Comparison of ENCODE assay signal across 1 cellular context in the genomic region with DNA sequence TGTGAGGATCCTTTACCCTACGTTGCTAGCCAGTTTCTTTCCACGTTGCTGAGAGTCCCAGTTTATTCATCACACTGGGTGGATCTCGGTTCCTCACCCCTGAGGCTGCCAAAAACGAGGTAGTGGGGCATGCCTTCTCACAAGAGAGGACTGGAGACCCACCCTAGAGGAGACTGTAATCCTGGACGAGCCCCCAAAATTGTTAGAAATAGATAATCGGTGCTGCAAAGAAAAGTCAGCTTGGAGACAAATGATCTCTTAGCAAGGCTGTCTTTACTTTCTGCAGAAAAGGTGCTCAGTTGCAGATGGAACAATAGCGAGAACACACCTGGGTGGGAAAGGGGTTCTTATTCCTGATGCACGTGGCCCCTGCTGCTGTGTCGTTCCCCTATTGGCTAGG.
TF ChIP-seq lines count a peak whose summit lies in the region.

No MANE protein-coding gene starts in this region.

TF ChIP-seq in HCT116, 20 proteins besides CTCF, POLR2A, EP300 and RAD21 (continued from another document):
- no peak for TF ChIP-seq JUND (IDR thresholded peaks at IDR 0.05)
- TF ChIP-seq, protein P1, sequence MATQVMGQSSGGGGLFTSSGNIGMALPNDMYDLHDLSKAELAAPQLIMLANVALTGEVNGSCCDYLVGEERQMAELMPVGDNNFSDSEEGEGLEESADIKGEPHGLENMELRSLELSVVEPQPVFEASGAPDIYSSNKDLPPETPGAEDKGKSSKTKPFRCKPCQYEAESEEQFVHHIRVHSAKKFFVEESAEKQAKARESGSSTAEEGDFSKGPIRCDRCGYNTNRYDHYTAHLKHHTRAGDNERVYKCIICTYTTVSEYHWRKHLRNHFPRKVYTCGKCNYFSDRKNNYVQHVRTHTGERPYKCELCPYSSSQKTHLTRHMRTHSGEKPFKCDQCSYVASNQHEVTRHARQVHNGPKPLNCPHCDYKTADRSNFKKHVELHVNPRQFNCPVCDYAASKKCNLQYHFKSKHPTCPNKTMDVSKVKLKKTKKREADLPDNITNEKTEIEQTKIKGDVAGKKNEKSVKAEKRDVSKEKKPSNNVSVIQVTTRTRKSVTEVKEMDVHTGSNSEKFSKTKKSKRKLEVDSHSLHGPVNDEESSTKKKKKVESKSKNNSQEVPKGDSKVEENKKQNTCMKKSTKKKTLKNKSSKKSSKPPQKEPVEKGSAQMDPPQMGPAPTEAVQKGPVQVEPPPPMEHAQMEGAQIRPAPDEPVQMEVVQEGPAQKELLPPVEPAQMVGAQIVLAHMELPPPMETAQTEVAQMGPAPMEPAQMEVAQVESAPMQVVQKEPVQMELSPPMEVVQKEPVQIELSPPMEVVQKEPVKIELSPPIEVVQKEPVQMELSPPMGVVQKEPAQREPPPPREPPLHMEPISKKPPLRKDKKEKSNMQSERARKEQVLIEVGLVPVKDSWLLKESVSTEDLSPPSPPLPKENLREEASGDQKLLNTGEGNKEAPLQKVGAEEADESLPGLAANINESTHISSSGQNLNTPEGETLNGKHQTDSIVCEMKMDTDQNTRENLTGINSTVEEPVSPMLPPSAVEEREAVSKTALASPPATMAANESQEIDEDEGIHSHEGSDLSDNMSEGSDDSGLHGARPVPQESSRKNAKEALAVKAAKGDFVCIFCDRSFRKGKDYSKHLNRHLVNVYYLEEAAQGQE (IDR thresholded peaks at IDR 0.05; ENCODE audit: low read depth), result no peak
- TF ChIP-seq TCF7L2 (IDR thresholded peaks at IDR 0.05; ENCODE audit: borderline replicate concordance, extremely low read depth, insufficient read depth, insufficient read length), result no peak
- TF ChIP-seq CEBPB (IDR thresholded peaks at IDR 0.05; ENCODE audit: low read depth), result no peak
- TF ChIP-seq, protein P2, sequence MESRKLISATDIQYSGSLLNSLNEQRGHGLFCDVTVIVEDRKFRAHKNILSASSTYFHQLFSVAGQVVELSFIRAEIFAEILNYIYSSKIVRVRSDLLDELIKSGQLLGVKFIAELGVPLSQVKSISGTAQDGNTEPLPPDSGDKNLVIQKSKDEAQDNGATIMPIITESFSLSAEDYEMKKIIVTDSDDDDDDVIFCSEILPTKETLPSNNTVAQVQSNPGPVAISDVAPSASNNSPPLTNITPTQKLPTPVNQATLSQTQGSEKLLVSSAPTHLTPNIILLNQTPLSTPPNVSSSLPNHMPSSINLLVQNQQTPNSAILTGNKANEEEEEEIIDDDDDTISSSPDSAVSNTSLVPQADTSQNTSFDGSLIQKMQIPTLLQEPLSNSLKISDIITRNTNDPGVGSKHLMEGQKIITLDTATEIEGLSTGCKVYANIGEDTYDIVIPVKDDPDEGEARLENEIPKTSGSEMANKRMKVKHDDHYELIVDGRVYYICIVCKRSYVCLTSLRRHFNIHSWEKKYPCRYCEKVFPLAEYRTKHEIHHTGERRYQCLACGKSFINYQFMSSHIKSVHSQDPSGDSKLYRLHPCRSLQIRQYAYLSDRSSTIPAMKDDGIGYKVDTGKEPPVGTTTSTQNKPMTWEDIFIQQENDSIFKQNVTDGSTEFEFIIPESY (IDR thresholded peaks at IDR 0.05; ENCODE audit: extremely low read depth, insufficient replicate concordance, low read length), result no peak
- TF ChIP-seq EZH2 (IDR thresholded peaks at IDR 0.05), result no peak
- no peak for TF ChIP-seq POLR2AphosphoS5 (IDR thresholded peaks at IDR 0.05; ENCODE audit: low read depth, low read length)
- TF ChIP-seq SP1 (IDR thresholded peaks at IDR 0.05; ENCODE audit: low read depth), result no peak
- TF ChIP-seq SIN3A (IDR thresholded peaks at IDR 0.05; ENCODE audit: low read depth), result no peak
- TF ChIP-seq, protein P3, sequence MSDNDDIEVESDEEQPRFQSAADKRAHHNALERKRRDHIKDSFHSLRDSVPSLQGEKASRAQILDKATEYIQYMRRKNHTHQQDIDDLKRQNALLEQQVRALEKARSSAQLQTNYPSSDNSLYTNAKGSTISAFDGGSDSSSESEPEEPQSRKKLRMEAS (IDR thresholded peaks at IDR 0.05), result no peak
- TF ChIP-seq, protein P4, sequence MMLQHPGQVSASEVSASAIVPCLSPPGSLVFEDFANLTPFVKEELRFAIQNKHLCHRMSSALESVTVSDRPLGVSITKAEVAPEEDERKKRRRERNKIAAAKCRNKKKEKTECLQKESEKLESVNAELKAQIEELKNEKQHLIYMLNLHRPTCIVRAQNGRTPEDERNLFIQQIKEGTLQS (IDR thresholded peaks at IDR 0.05), result no peak
- TF ChIP-seq ZNF274 (IDR thresholded peaks at IDR 0.05; ENCODE audit: low read depth, low read length), result no peak
